9 cellular contexts compared by ENCODE assay signal in the genomic region with DNA sequence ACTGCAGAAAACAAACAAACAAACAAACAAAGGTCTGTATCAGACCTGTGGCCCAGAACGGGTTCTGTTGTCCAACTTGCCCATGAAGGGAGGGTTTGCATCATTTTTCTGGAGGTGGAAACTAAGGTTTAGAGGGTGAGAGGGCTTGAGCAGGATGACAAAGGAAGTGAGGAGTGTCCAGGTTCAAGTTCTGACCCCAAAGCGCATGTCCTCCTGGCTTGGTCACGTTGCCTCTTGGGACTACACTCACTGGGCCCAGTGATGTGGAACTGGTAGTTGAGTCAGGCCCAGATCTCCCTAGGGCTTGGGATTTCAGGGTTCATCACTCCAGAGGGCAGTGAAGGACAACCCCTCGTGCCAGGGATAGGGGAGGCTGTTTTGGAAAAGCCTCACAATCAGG. TPM values are rescaled to one million over a fixed set of nuclear protein-coding genes. Genes with fewer than 3 reads are reported as not detected.
DNase-seq lines count a peak whose midpoint lies in the region; ATAC-seq, FAIRE-seq and TF ChIP-seq lines count a peak whose summit lies in the region.
"Had no signal": no experiment of that assay in that cellular context is flagged by ENCODE, and none has a peak within 500 bp of the region (broad histone marks: within the 10 kb centered on the region; RNA-seq: fewer than 3 reads in every experiment).

No MANE protein-coding gene starts in this region.

- peak overlapping the region; percentile 99 for H3K27ac ChIP-seq in kidney (ENCODE audit: low read depth in 2 of 2, low read length in 2 of 2)
- H3K27ac ChIP-seq in subcutaneous abdominal adipose tissue (ENCODE audit: low read depth, low read length): peak overlapping the region; percentile 99

- no peak for FAIRE-seq in kidney (lab: Jason Lieb, UNC)

- H3K4me1 Mint-ChIP-seq in T-helper 1 cell treated with Interleukin-12 subunit alpha and Interleukin-12 subunit beta and Interleukin-4 antibody, amounts not matched to agents 30 μg/mL and 1 μg/mL, for 36 hours (ENCODE audit: low read depth): peaks cover 60% of the 10 kb centered on the region

- H3K9me3 ChIP-seq in kidney (ENCODE audit: control insufficient read depth in 1 of 2, low read length in 2 of 2): no peaks in the 10 kb centered on the region
- H3K9me3 ChIP-seq in subcutaneous abdominal adipose tissue (ENCODE audit: control insufficient read depth in 5 of 5, low read length in 5 of 5): no peaks in the 10 kb centered on the region

- H3K4me3 Mint-ChIP-seq in T-helper 1 cell treated with Interleukin-12 subunit alpha and Interleukin-12 subunit beta and Interleukin-4 antibody, amounts not matched to agents 30 μg/mL and 1 μg/mL, for 36 hours: peak overlapping the region; percentile 90

- H3K36me3 Mint-ChIP-seq in T-helper 1 cell treated with Interleukin-12 subunit alpha and Interleukin-12 subunit beta and Interleukin-4 antibody, amounts not matched to agents 30 μg/mL and 1 μg/mL, for 36 hours (ENCODE audit: low read depth): peaks cover 22% of the 10 kb centered on the region
- peaks cover 14% of the 10 kb centered on the region in 2 donors for H3K36me3 Mint-ChIP-seq in activated naive CD4-positive, alpha-beta T cell treated with anti-CD3 and anti-CD28 coated beads, Interleukin-2, amount 50 U/mL, for 72 hours

- H3K27me3 ChIP-seq in subcutaneous abdominal adipose tissue (ENCODE audit: control insufficient read depth in 5 of 5, insufficient read depth in 4 of 5, low read length in 5 of 5): no peaks in the 10 kb centered on the region

- H3K4me3 ChIP-seq in kidney (ENCODE audit: low read length in 2 of 2): peak overlapping the region in 1 of 2 donors; percentile 80
- H3K4me3 ChIP-seq in subcutaneous abdominal adipose tissue (ENCODE audit: low read depth in 1 of 5, low read length in 5 of 5): peak overlapping the region in 4 of 5 donors; percentile 67 to 93 (median 76)

- TF ChIP-seq CTCF in kidney (IDR thresholded peaks at IDR 0.05; ENCODE audit: borderline replicate concordance, extremely low read depth, insufficient read depth): no peak

- peak overlapping the region; percentile 75 for H3K27ac Mint-ChIP-seq in T-helper 1 cell treated with Interleukin-12 subunit alpha and Interleukin-12 subunit beta and Interleukin-4 antibody, amounts not matched to agents 30 μg/mL and 1 μg/mL, for 36 hours
- peak overlapping the region; percentile 23 to 90 for H3K27ac Mint-ChIP-seq in activated naive CD4-positive, alpha-beta T cell treated with anti-CD3 and anti-CD28 coated beads, Interleukin-2, amount 50 U/mL, for 72 hours

- H3K27me3 Mint-ChIP-seq in T-helper 1 cell treated with Interleukin-12 subunit alpha and Interleukin-12 subunit beta and Interleukin-4 antibody, amounts not matched to agents 30 μg/mL and 1 μg/mL, for 36 hours (ENCODE audit: low read depth): no peaks in the 10 kb centered on the region

- H3K4me1 ChIP-seq in kidney (ENCODE audit: control insufficient read depth in 1 of 2, insufficient read depth in 1 of 2, low read depth in 1 of 2, low read length in 2 of 2) (peaks cover 56 to 64% of the 10 kb centered on the region in 2 donors), subcutaneous abdominal adipose tissue (ENCODE audit: control insufficient read depth in 5 of 5, insufficient read depth in 5 of 5, low read length in 5 of 5) (peaks cover 23 to 79% (median 64%) of the 10 kb centered on the region in 5 donors)

- H3K9ac ChIP-seq in kidney (ENCODE audit: low read length in 2 of 2): peak overlapping the region; percentile 33 to 56
- no peak overlapping the region for H3K9ac ChIP-seq in subcutaneous abdominal adipose tissue (ENCODE audit: low read length in 5 of 5)

- DNase-seq in T-helper 1 cell (no peak), kidney (no peak), hepatic stellate cell (ENCODE audit: low spot score) (no peak), NCI-H146 (lab: John Stamatoyannopoulos, UW) (no peak)
- no peak for DNase-seq in activated naive CD4-positive, alpha-beta T cell treated with anti-CD3 and anti-CD28 coated beads, Interleukin-2, amount 50 U/mL, for 72 hours (ENCODE audit: low spot score in 2 of 2)
- DNase-seq: NCI-H1092 had no signal

- intact Hi-C loops in kidney (cut with DNase I): no loop called here

- H3K36me3 ChIP-seq in kidney (ENCODE audit: control insufficient read depth in 1 of 2, insufficient read depth in 2 of 2, low read length in 2 of 2): no peaks in the 10 kb centered on the region
- H3K36me3 ChIP-seq in subcutaneous abdominal adipose tissue (ENCODE audit: control insufficient read depth in 5 of 5, insufficient read depth in 5 of 5, low read length in 5 of 5): peaks cover 0 to 9% (median 0%) of the 10 kb centered on the region in 5 donors

- no peak for ATAC-seq in activated naive CD4-positive, alpha-beta T cell treated with anti-CD3 and anti-CD28 coated beads, Interleukin-2, amount 50 U/mL, for 72 hours
- no peak for ATAC-seq in HG02840 (IDR thresholded peaks at IDR 0.05; ENCODE audit: low FRiP score, unreplicated experiment)

- no peaks in the 10 kb centered on the region for H3K9me3 Mint-ChIP-seq in T-helper 1 cell treated with Interleukin-12 subunit alpha and Interleukin-12 subunit beta and Interleukin-4 antibody, amounts not matched to agents 30 μg/mL and 1 μg/mL, for 36 hours
- H3K9me3 Mint-ChIP-seq in activated naive CD4-positive, alpha-beta T cell treated with anti-CD3 and anti-CD28 coated beads, Interleukin-2, amount 50 U/mL, for 72 hours: peaks cover 0 to 7% of the 10 kb centered on the region in 2 donors

RNA-seq across cellular contexts. Expression of gene SREBF1, which starts 1.8 kb away (rescaled TPM):
- 100 to 1,000 TPM in 1 of 2 donors, 10 to 100 TPM in 1; 67.2 to 103 TPM for total RNA-seq in activated naive CD4-positive, alpha-beta T cell treated with anti-CD3 and anti-CD28 coated beads, Interleukin-2, amount 50 U/mL, for 72 hours
- total RNA-seq in kidney: 48.3 TPM
- polyA plus RNA-seq in kidney (ENCODE audit: insufficient read depth, low read depth, low replicate concordance): 37.6 TPM

Comparison
In these comparisons a context has a peak if more than half of its experiments do, and no peak if none do; other contexts are left out.
1. H3K9ac ChIP-seq: peak in kidney (2 of 2); none in subcutaneous abdominal adipose tissue (0 of 5).